ENCODE assay signal across 17 cellular contexts in the genomic region with DNA sequence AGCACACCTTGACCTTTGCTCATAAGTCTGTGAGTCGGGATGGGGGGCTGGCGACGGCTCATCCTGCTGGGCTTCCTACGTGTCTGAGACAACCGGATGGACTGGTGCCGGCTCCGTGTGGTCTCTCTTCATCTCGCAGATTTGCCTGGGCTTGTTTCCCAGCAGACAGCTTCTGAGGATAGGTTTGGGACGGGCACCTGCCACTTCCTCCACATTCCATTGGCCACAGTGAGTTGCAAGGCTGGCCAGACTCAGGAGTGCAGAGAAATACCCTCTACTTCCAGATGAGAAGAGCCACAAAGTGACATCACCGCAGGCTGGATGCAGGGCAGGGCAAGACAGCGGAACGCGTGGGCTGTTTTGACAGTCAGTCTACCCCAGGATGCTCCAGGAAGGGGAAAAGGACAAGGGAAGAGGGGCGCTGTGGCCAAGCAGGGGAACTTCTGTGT.
"Had no signal": no experiment of that assay in that cellular context is flagged by ENCODE, and none has a peak within 500 bp of the region (broad histone marks: within the 10 kb centered on the region; RNA-seq: fewer than 3 reads in every experiment).

No MANE protein-coding gene starts in this region.

- H3K27me3 Mint-ChIP-seq: activated T-helper 17 cell treated with anti-CD3 and anti-CD28 coated beads, Interleukin-2, amount 50 U/mL, for 72 hours had no signal

- H2AFZ ChIP-seq: hepatocyte had no signal

- H3K79me2 ChIP-seq: hepatocyte had no signal

- H3K9me3 Mint-ChIP-seq: activated naive CD4-positive, alpha-beta T cell treated with anti-CD3 and anti-CD28 coated beads for 36 hours; activated T-helper 17 cell treated with anti-CD3 and anti-CD28 coated beads, Interleukin-2, amount 50 U/mL, for 72 hours; nephron had no signal

- H3K9me3 ChIP-seq: ascending aorta, breast epithelium, right atrium auricular region, transverse colon had no signal

- H3K4me3 ChIP-seq: ascending aorta, breast epithelium, hepatocyte, right atrium auricular region, skin epidermis, transverse colon had no signal

- H3K27ac ChIP-seq: ascending aorta, breast epithelium, hepatocyte, right atrium auricular region, transverse colon had no signal

- H3K27ac Mint-ChIP-seq: activated naive CD4-positive, alpha-beta T cell treated with anti-CD3 and anti-CD28 coated beads for 36 hours; activated T-helper 17 cell treated with anti-CD3 and anti-CD28 coated beads, Interleukin-2, amount 50 U/mL, for 72 hours; nephron had no signal

- DNase-seq: activated CD4-positive, alpha-beta T cell treated with anti-CD3 and anti-CD28 coated beads for 1 hour; activated CD4-positive, alpha-beta T cell treated with anti-CD3 and anti-CD28 coated beads, Interleukin-2, amount 50 U/mL, for 4 hours; activated naive CD4-positive, alpha-beta T cell treated with anti-CD3 and anti-CD28 coated beads for 36 hours; left ventricle myocardium superior; occipital lobe; stimulated activated CD4-positive, alpha-beta T cell treated with anti-CD3 and anti-CD28 coated beads, Interleukin-4, amount 100 ng/mL, for 24 hours; stimulated activated naive CD4-positive, alpha-beta T cell treated with Interleukin-2 at 50 U/mL for 16 hours; T-helper 1 cell; T1000; transverse colon had no signal

- H3K4me1 ChIP-seq: breast epithelium had no signal

- H3K4me2 ChIP-seq: hepatocyte had no signal

- H3K36me3 ChIP-seq: ascending aorta, breast epithelium, right atrium auricular region, transverse colon had no signal

- H3K27me3 ChIP-seq: ascending aorta, breast epithelium, hepatocyte, right atrium auricular region, transverse colon had no signal

- H3K4me3 Mint-ChIP-seq: activated naive CD4-positive, alpha-beta T cell treated with anti-CD3 and anti-CD28 coated beads for 36 hours; activated T-helper 17 cell treated with anti-CD3 and anti-CD28 coated beads, Interleukin-2, amount 50 U/mL, for 72 hours; nephron had no signal
